ENCODE assay signal across 8 cellular contexts in genomic region chr11:122656631-122657101, GRCh38. TPM values are rescaled to one million over a fixed set of nuclear protein-coding genes. Genes with fewer than 3 reads are reported as not detected.
A peak's percentile ranks its signal among the peaks of the same experiment; 100 is the strongest.
DNase-seq lines count a peak whose midpoint lies in the region; ATAC-seq, FAIRE-seq and TF ChIP-seq lines count a peak whose summit lies in the region.

No MANE protein-coding gene starts in this region.

- peak overlapping the region; percentile 66 for H3K27ac ChIP-seq in CD4-positive, alpha-beta memory T cell (ENCODE audit: low read depth, low read length)
- H3K27ac ChIP-seq in HUES64 (ENCODE audit: low read depth, low read length) (no peak overlapping the region), endothelial cell of umbilical vein (ENCODE audit: insufficient read depth, low read depth, low read length) (peak overlapping the region; percentile 83), mucosa of rectum (ENCODE audit: low read depth in 2 of 2, low read length in 2 of 2) (peak overlapping the region; percentile 76 to 83)

- no peaks in the 10 kb centered on the region for H3K9me1 ChIP-seq in endothelial cell of umbilical vein (replicated peaks; ENCODE audit: control insufficient read depth, extremely low read depth, insufficient read depth, low read length)

- H3K9ac ChIP-seq in HUES64 (ENCODE audit: low read depth, low read length) (peak overlapping the region; percentile 62; the same call in 1 of the 2 replicates), endothelial cell of umbilical vein (replicated peaks; ENCODE audit: extremely low read depth, insufficient read depth, low read length) (peak overlapping the region; percentile 68), mucosa of rectum (ENCODE audit: low read depth in 1 of 2, low read length in 2 of 2) (peak overlapping the region; percentile 56 to 75)

- no TSS peak for BruUV-seq in endothelial cell of umbilical vein (replicated peaks; lab: Mats Ljungman, UMichigan)

- H3K27ac Mint-ChIP-seq in CD4-positive, alpha-beta memory T cell, result peak overlapping the region; percentile 82 to 98 (median 95)

- H3K27me3 ChIP-seq in CD4-positive, alpha-beta memory T cell (ENCODE audit: insufficient read depth, low read length), result no peaks in the 10 kb centered on the region
- H3K27me3 ChIP-seq in HUES64 (ENCODE audit: insufficient read depth, low read length) (peaks cover 35% of the 10 kb centered on the region), endothelial cell of umbilical vein (ENCODE audit: control insufficient read depth in 2 of 2, insufficient read depth in 2 of 2, low read length in 2 of 2) (no peaks in the 10 kb centered on the region), mucosa of rectum (ENCODE audit: control insufficient read depth in 2 of 2, insufficient read depth in 2 of 2, low read length in 2 of 2) (peaks cover 4 to 11% of the 10 kb centered on the region in 2 donors)

- no peaks in the 10 kb centered on the region for H3K9me3 Mint-ChIP-seq in CD4-positive, alpha-beta memory T cell

- H4K20me1 ChIP-seq in endothelial cell of umbilical vein (replicated peaks; ENCODE audit: control insufficient read depth, extremely low read depth, insufficient read depth, low read length), result no peaks in the 10 kb centered on the region

- peak overlapping the region; percentile 97 to 98 (median 98) for H3K4me3 Mint-ChIP-seq in CD4-positive, alpha-beta memory T cell

- H3K36me3 Mint-ChIP-seq in CD4-positive, alpha-beta memory T cell, result peaks cover 0 to 10% of the 10 kb centered on the region in 2 donors

- H3K27me3 Mint-ChIP-seq in CD4-positive, alpha-beta memory T cell, result no peaks in the 10 kb centered on the region

- peak overlapping the region; percentile 67 for H3K4me2 ChIP-seq in endothelial cell of umbilical vein (ENCODE audit: insufficient read depth, low read length)

- no peaks in the 10 kb centered on the region for H3K9me3 ChIP-seq in CD4-positive, alpha-beta memory T cell (ENCODE audit: control insufficient read depth in 1 of 2, low read length in 2 of 2)
- H3K9me3 ChIP-seq in HUES64 (ENCODE audit: insufficient read depth, low read depth, low read length) (no peaks in the 10 kb centered on the region), endothelial cell of umbilical vein (replicated peaks; ENCODE audit: control insufficient read depth, insufficient read depth, low read length) (no peaks in the 10 kb centered on the region), mucosa of rectum (ENCODE audit: control insufficient read depth in 2 of 2, low read length in 2 of 2) (no peaks in the 10 kb centered on the region)

- CTCF ChIA-PET in CD4-positive, alpha-beta memory T cell (lab: Charles Lee; ENCODE audit: partially characterized antibody), result interaction anchor here (1.0 to 20.7 kb wide), 20 partner anchors 8 to 195 kb away, joined by 3 to 440 read pairs (median 6); no protein-coding TSS in a partner anchor
- CTCF ChIA-PET in endothelial cell of umbilical vein (lab: Charles Lee), result interaction anchor here (1.0 to 3.9 kb wide), 15 partner anchors 8 to 364 kb away, joined by 3 to 59 read pairs (median 11); no protein-coding TSS in a partner anchor

- no peak for TF ChIP-seq CTCF in endothelial cell of umbilical vein (IDR thresholded peaks at IDR 0.05; ENCODE audit: extremely low read depth in 1 of 2, insufficient read depth in 1 of 2, low read depth in 1 of 2, low read length in 2 of 2)

- intact Hi-C loops in CD4-positive, alpha-beta memory T cell (cut with micrococcal nuclease), result loop anchor here (1.0 to 2.0 kb wide), 2 partner anchors 12 to 70 kb away; no protein-coding TSS in a partner anchor
- intact Hi-C loops in endothelial cell of umbilical vein (cut with micrococcal nuclease), result loop anchor here (1.0 to 5.0 kb wide), 5 partner anchors 56 to 406 kb away; partner anchors contain the start of gene HSPA8

- no peaks in the 10 kb centered on the region for H3K36me3 ChIP-seq in CD4-positive, alpha-beta memory T cell (ENCODE audit: insufficient read depth, low read length)
- H3K36me3 ChIP-seq in HUES64 (ENCODE audit: insufficient read depth, low read length) (no peaks in the 10 kb centered on the region), endothelial cell of umbilical vein (ENCODE audit: control insufficient read depth in 2 of 2, extremely low read depth in 1 of 2, insufficient read depth in 2 of 2, low read length in 2 of 2) (no peaks in the 10 kb centered on the region), mucosa of rectum (ENCODE audit: control insufficient read depth in 2 of 2, insufficient read depth in 2 of 2, low read length in 2 of 2) (no peaks in the 10 kb centered on the region)

- peaks cover 47% of the 10 kb centered on the region for H3K79me2 ChIP-seq in endothelial cell of umbilical vein (ENCODE audit: control insufficient read depth, insufficient read depth, low read length)

- ATAC-seq in GM19035 (IDR thresholded peaks at IDR 0.05; ENCODE audit: unreplicated experiment), result no peak
- no peak for ATAC-seq in HG03469 (IDR thresholded peaks at IDR 0.05; ENCODE audit: unreplicated experiment)

- no peak for FAIRE-seq in endothelial cell of umbilical vein (lab: Jason Lieb, UNC)

- H3K4me1 Mint-ChIP-seq in CD4-positive, alpha-beta memory T cell, result peaks cover 23 to 63% (median 46%) of the 10 kb centered on the region in 4 donors

- H2AFZ ChIP-seq in endothelial cell of umbilical vein (ENCODE audit: low read depth, low read length), result peak overlapping the region; percentile 79

- H3K4me3 ChIP-seq in CD4-positive, alpha-beta memory T cell (ENCODE audit: low read length in 2 of 2), result peak overlapping the region; percentile 12 to 86
- peak overlapping the region; percentile 77 for H3K4me3 ChIP-seq in HUES64 (ENCODE audit: low read length)
- peak overlapping the region; percentile 47 to 74 (median 62) for H3K4me3 ChIP-seq in endothelial cell of umbilical vein (replicated peaks in 1 of 3; ENCODE audit: insufficient read depth in 1 of 3, low read depth in 1 of 3, low read length in 3 of 3)
- H3K4me3 ChIP-seq in mucosa of rectum (ENCODE audit: low read length in 2 of 2), result peak overlapping the region; percentile 75 to 79

- dilution Hi-C loops in endothelial cell of umbilical vein (cut with MboI; ENCODE audit: extremely low pct_ligation_motif_present, low sequenced_read_pairs), result no loop called here

- H3K4me1 ChIP-seq in CD4-positive, alpha-beta memory T cell (ENCODE audit: insufficient read depth, low read length), result peaks cover 48% of the 10 kb centered on the region
- peaks cover 11% of the 10 kb centered on the region; the same call in 1 of the 2 replicates for H3K4me1 ChIP-seq in HUES64 (ENCODE audit: insufficient read depth, low read length)
- peaks cover 17% of the 10 kb centered on the region for H3K4me1 ChIP-seq in endothelial cell of umbilical vein (ENCODE audit: control insufficient read depth, extremely low read depth, insufficient read depth, low read length)
- H3K4me1 ChIP-seq in mucosa of rectum (ENCODE audit: control insufficient read depth in 2 of 2, insufficient read depth in 2 of 2, low read length in 2 of 2), result peaks cover 6 to 9% of the 10 kb centered on the region in 2 donors

- POLR2A ChIA-PET in CD4-positive, alpha-beta memory T cell (lab: Charles Lee; ENCODE audit: partially characterized antibody), result interaction anchor here (0.9 to 6.0 kb wide), 15 partner anchors 12 to 406 kb away, joined by 3 to 121 read pairs (median 14); partner anchors contain the start of gene HSPA8
- POLR2A ChIA-PET in endothelial cell of umbilical vein (lab: Charles Lee), result interaction anchor here (0.5 to 1.9 kb wide), 4 partner anchors 9 to 126 kb away, joined by 3 to 5 read pairs (median 4); no protein-coding TSS in a partner anchor

- 1% methylated on average over 25 of the region's 25 CpGs for WGBS in HUES64

- TF ChIP-seq POLR2A in endothelial cell of umbilical vein (IDR thresholded peaks at IDR 0.05; ENCODE audit: low read depth, low read length), result no peak

- peak; percentile 29 to 52 (median 33) for DNase-seq in CD4-positive, alpha-beta memory T cell
- peak; percentile 4 to 17 for DNase-seq in activated CD4-positive, alpha-beta T cell treated with anti-CD3 and anti-CD28 coated beads, Interleukin-2, amount 50 U/mL, for 24 hours (ENCODE audit: low read depth in 1 of 2, low spot score in 1 of 2)
- peak; percentile 59 for DNase-seq in endothelial cell of umbilical vein (ENCODE audit: low read depth, low spot score)
- peak; percentile 8 to 48 (median 32) for DNase-seq in stimulated activated naive CD4-positive, alpha-beta T cell (lab: John Stamatoyannopoulos, UW)

TF ChIP-seq in endothelial cell of umbilical vein, 7 proteins besides CTCF, POLR2A, EP300 and RAD21:
- TF ChIP-seq EZH2 (IDR thresholded peaks at IDR 0.05; ENCODE audit: borderline replicate concordance, low read depth, low read length, severe bottlenecking), result no peak
- no peak for TF ChIP-seq MAX (IDR thresholded peaks at IDR 0.05; ENCODE audit: insufficient read depth, insufficient read length)

RNA-seq across cellular contexts. Expression of gene UBASH3B, which starts 1.1 kb away (rescaled TPM):
- 10 to 100 TPM; 26.6 to 30.9 TPM for total RNA-seq in CD4-positive, alpha-beta memory T cell
- 10 to 100 TPM in 1 of 2 donors, 1 to 10 TPM in 1; 6.7 to 13.9 TPM for polyA plus RNA-seq in CD4-positive, alpha-beta memory T cell
- 4.1 TPM for polyA plus RNA-seq in HUES64 (2013, experiment 1 of 2)
- polyA plus RNA-seq in HUES64 (2013, experiment 2 of 2), result 4.2 TPM
- total RNA-seq in endothelial cell of umbilical vein, result 38.1 and 38.8 TPM in 2 replicates
- 20.5 and 23.7 TPM in 2 replicates for polyA plus RNA-seq in endothelial cell of umbilical vein
- polyA plus RNA-seq in endothelial cell of umbilical vein (2011; cell fraction: cytosol; rRNA removed), result 15.8 and 18.5 TPM in 2 replicates
- 16.8 and 17.3 TPM in 2 replicates for polyA plus RNA-seq in endothelial cell of umbilical vein (2011; cell fraction: nucleus; rRNA removed)
- 24.9 and 36.1 TPM in 2 replicates for polyA plus RNA-seq in endothelial cell of umbilical vein (2012)
- 56.3 and 71.7 TPM in 2 replicates for polyA minus RNA-seq in endothelial cell of umbilical vein
- polyA minus RNA-seq in endothelial cell of umbilical vein (2011; cell fraction: cytosol; rRNA and poly(A)+ RNA removed), result 0.72 TPM
- 27.9 and 30.1 TPM in 2 replicates for polyA minus RNA-seq in endothelial cell of umbilical vein (2011; cell fraction: nucleus; rRNA and poly(A)+ RNA removed)
